Comparison of ENCODE assay signal across 8 cellular contexts in genomic region chr17:59837362-59838195, GRCh38. TPM values are rescaled to one million over a fixed set of nuclear protein-coding genes. Genes with fewer than 3 reads are reported as not detected.
DNase-seq lines count a peak whose midpoint lies in the region; ATAC-seq and TF ChIP-seq lines count a peak whose summit lies in the region.

No MANE protein-coding gene starts in this region.

- peaks cover 40% of the 10 kb centered on the region for H3K36me3 ChIP-seq in HUES64 (ENCODE audit: insufficient read depth, low read length)
- peaks cover 7 to 26% of the 10 kb centered on the region in 2 donors for H3K36me3 ChIP-seq in psoas muscle (ENCODE audit: insufficient read depth in 1 of 2, low read depth in 1 of 2)

- peak overlapping the region; percentile 92 for H3K9ac ChIP-seq in HUES64 (ENCODE audit: low read depth, low read length)

- H3K9me3 ChIP-seq in HUES64 (ENCODE audit: insufficient read depth, low read depth, low read length) (no peaks in the 10 kb centered on the region), psoas muscle (no peaks in the 10 kb centered on the region)

- peaks cover 16% of the 10 kb centered on the region; the same call in 1 of the 2 replicates for H3K4me1 ChIP-seq in HUES64 (ENCODE audit: insufficient read depth, low read length)
- peaks cover 17% of the 10 kb centered on the region for H3K4me1 ChIP-seq in psoas muscle

- H3K27me3 ChIP-seq in HUES64 (ENCODE audit: insufficient read depth, low read length) (no peaks in the 10 kb centered on the region), psoas muscle (ENCODE audit: insufficient read depth in 3 of 3, low read length in 2 of 3) (no peaks in the 10 kb centered on the region)

- TF ChIP-seq POLR2A in Raji (IDR thresholded peaks at IDR 0.05; ENCODE audit: insufficient read depth, low read depth, low read length): peak; percentile 96

- peak overlapping the region; percentile 80 for H3K4me3 ChIP-seq in HUES64 (ENCODE audit: low read length)
- H3K4me3 ChIP-seq in psoas muscle: peak overlapping the region; percentile 68

- DNase-seq in GM03348 (ENCODE audit: low spot score): peak; percentile 84
- DNase-seq in amniotic epithelial cell (ENCODE audit: low read depth): peak; percentile 100
- DNase-seq in left cardiac atrium: peak; percentile 64
- no peak for DNase-seq in psoas muscle
- DNase-seq in NCI-H82 treated with DMSO at 0.1 percent for 48 hours (lab: John Stamatoyannopoulos, UW; ENCODE audit: unreplicated experiment): no peak

- no peak for TF ChIP-seq CTCF in psoas muscle (IDR thresholded peaks at IDR 0.05)

- intact Hi-C loops in left cardiac atrium (cut with DNase I): loop anchor here in 1 of 2 donors (5.0 kb wide), 1 partner anchor 85 kb away; no protein-coding TSS in a partner anchor
- intact Hi-C loops in psoas muscle (cut with DNase I): no loop called here

- H3K27ac ChIP-seq in HUES64 (ENCODE audit: low read depth, low read length) (peak overlapping the region; percentile 93), psoas muscle (peak overlapping the region; percentile 92)

- WGBS in HUES64: 7% methylated on average over 7 of the region's 8 CpGs
- WGBS in psoas muscle, 3 donors: 38 to 48% (median 40%) methylated on average over 8 of the region's 8 CpGs

- ATAC-seq in GM21717 (IDR thresholded peaks at IDR 0.05; ENCODE audit: unreplicated experiment) (peak; percentile 65), left cardiac atrium (peak; percentile 92 to 93), psoas muscle (peak; percentile 81 to 89 (median 86))

RNA-seq across cellular contexts. Expression of gene TUBD1, which starts 55.2 kb away (rescaled TPM):
- polyA plus RNA-seq in HUES64 (2013, experiment 1 of 2): 15.5 TPM
- polyA plus RNA-seq in HUES64 (2013, experiment 2 of 2): 12.6 TPM
- 10 to 100 TPM in 1 of 2 donors, 1 to 10 TPM in 1; 8.5 to 10.5 TPM for total RNA-seq in left cardiac atrium
- 1 to 10 TPM; 4.9 to 8.8 (median 6.9) TPM for total RNA-seq in psoas muscle
- polyA plus RNA-seq in psoas muscle: 1 to 10 TPM; 4.7 to 8.0 (median 5.1) TPM

RNA-seq across cellular contexts. Expression of gene RPS6KB1, which starts 55.3 kb away (rescaled TPM):
- polyA plus RNA-seq in HUES64 (2013, experiment 1 of 2): 13.2 TPM
- 14.6 TPM for polyA plus RNA-seq in HUES64 (2013, experiment 2 of 2)
- total RNA-seq in left cardiac atrium: 10 to 100 TPM; 19.4 to 29.9 TPM
- total RNA-seq in psoas muscle: 10 to 100 TPM; 26.6 to 56.0 (median 45.2) TPM
- 10 to 100 TPM; 10.6 to 35.8 (median 12.0) TPM for polyA plus RNA-seq in psoas muscle

Comparison
In these comparisons a context has a peak if more than half of its experiments do, and no peak if none do; other contexts are left out.
1. DNase-seq: peak in GM03348 (single experiment), amniotic epithelial cell (single experiment) and left cardiac atrium (single experiment); none in psoas muscle (0 of 2) and NCI-H82 treated with DMSO at 0.1 percent for 48 hours (single experiment).
2. Peak in every context shown above with its lines, with median percentiles within 50 percentile points of each other: ATAC-seq.